Comparison of ENCODE assay signal across 1 cellular context in genomic region chr10:129005804-129006203, GRCh38.
TF ChIP-seq lines count a peak whose summit lies in the region.

No MANE protein-coding gene starts in this region.

TF ChIP-seq in GM23338, 12 proteins besides CTCF, POLR2A, EP300 and RAD21 (continued from another document):
- no peak for TF ChIP-seq ZNF462 (CRISPR knock-in tag; IDR thresholded peaks at IDR 0.05)
- no peak for TF ChIP-seq REST (IDR thresholded peaks at IDR 0.05; ENCODE audit: unreplicated experiment)
- no peak for TF ChIP-seq STAT1 (IDR thresholded peaks at IDR 0.05; ENCODE audit: unreplicated experiment)
- TF ChIP-seq ZNF331 (CRISPR knock-in tag; IDR thresholded peaks at IDR 0.05; ENCODE audit: low read depth): no peak
- TF ChIP-seq NANOG (IDR thresholded peaks at IDR 0.05; ENCODE audit: borderline replicate concordance): no peak
- no peak for TF ChIP-seq EZH2 (IDR thresholded peaks at IDR 0.05; ENCODE audit: low read depth, unreplicated experiment)
- TF ChIP-seq JUNB (IDR thresholded peaks at IDR 0.05; ENCODE audit: unreplicated experiment): no peak
TF ChIP-seq in GM23338: peak in this region for 0.
